In genomic region chr16:82470506-82471196, GRCh38 we compare ENCODE assay signal across 1 cellular context.
TF ChIP-seq lines count a peak whose summit lies in the region.

No MANE protein-coding gene starts in this region.

TF ChIP-seq in HepG2, 621 proteins besides CTCF, POLR2A, EP300 and RAD21 (continued from another document and continues in another):
- TF ChIP-seq, protein P1, sequence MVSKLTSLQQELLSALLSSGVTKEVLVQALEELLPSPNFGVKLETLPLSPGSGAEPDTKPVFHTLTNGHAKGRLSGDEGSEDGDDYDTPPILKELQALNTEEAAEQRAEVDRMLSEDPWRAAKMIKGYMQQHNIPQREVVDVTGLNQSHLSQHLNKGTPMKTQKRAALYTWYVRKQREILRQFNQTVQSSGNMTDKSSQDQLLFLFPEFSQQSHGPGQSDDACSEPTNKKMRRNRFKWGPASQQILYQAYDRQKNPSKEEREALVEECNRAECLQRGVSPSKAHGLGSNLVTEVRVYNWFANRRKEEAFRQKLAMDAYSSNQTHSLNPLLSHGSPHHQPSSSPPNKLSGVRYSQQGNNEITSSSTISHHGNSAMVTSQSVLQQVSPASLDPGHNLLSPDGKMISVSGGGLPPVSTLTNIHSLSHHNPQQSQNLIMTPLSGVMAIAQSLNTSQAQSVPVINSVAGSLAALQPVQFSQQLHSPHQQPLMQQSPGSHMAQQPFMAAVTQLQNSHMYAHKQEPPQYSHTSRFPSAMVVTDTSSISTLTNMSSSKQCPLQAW (CRISPR knock-in tag; IDR thresholded peaks at IDR 0.05) = no peak
- TF ChIP-seq ZNF615 (CRISPR knock-in tag; IDR thresholded peaks at IDR 0.05; ENCODE audit: borderline replicate concordance) (no peak), ZHX1 (CRISPR knock-in tag; IDR thresholded peaks at IDR 0.05; ENCODE audit: low read depth) (0 out of 2 replicates have a peak, but pooled peaks have one; percentile 28), ZNF674 (CRISPR knock-in tag; IDR thresholded peaks at IDR 0.05; ENCODE audit: low read depth) (no peak), KLF11 (CRISPR knock-in tag; IDR thresholded peaks at IDR 0.05) (no peak), MZF1 (CRISPR knock-in tag; IDR thresholded peaks at IDR 0.05; ENCODE audit: borderline replicate concordance) (no peak), ZNF672 (CRISPR knock-in tag; IDR thresholded peaks at IDR 0.05) (no peak), NFE2L2 (IDR thresholded peaks at IDR 0.05; ENCODE audit: low read length) (no peak), FOSL2 (CRISPR knock-in tag; IDR thresholded peaks at IDR 0.05) (peak; percentile 46), SOX6 (IDR thresholded peaks at IDR 0.05) (no peak), SOX6 (CRISPR knock-in tag; IDR thresholded peaks at IDR 0.05) (peak; percentile 60), ZNF24 (IDR thresholded peaks at IDR 0.05) (no peak), ZXDC (CRISPR knock-in tag; IDR thresholded peaks at IDR 0.05) (no peak), ERF (CRISPR knock-in tag; IDR thresholded peaks at IDR 0.05) (no peak), ZNF878 (CRISPR knock-in tag; IDR thresholded peaks at IDR 0.05) (no peak), PAX8 (CRISPR knock-in tag; IDR thresholded peaks at IDR 0.05; ENCODE audit: borderline replicate concordance) (no peak), ZNF766 (CRISPR knock-in tag; IDR thresholded peaks at IDR 0.05; ENCODE audit: borderline replicate concordance) (no peak), RNF2 (conservative IDR thresholded peaks at IDR 0.05; ENCODE audit: low read depth) (peak; percentile 44; the same call in 1 of the 2 replicates), TBX2 (CRISPR knock-in tag; IDR thresholded peaks at IDR 0.05; ENCODE audit: borderline replicate concordance) (peak; percentile 59; the same call in 1 of the 2 replicates), ZNF350 (CRISPR knock-in tag; IDR thresholded peaks at IDR 0.05; ENCODE audit: borderline replicate concordance, low read depth) (0 out of 2 replicates have a peak, but pooled peaks have one; percentile 20), FOXP1 (IDR thresholded peaks at IDR 0.05) (no peak), FOXP1 (CRISPR knock-in tag; IDR thresholded peaks at IDR 0.05) (0 out of 2 replicates have a peak, but pooled peaks have one; percentile 31), NR2C2 (CRISPR knock-in tag; IDR thresholded peaks at IDR 0.05; ENCODE audit: borderline replicate concordance) (peak; percentile 59; the same call in 1 of the 2 replicates), TRIM24 (CRISPR knock-in tag; IDR thresholded peaks at IDR 0.05) (no peak), ZNF3 (CRISPR knock-in tag; IDR thresholded peaks at IDR 0.05) (peak; percentile 68; the same call in 1 of the 2 replicates), RBAK (CRISPR knock-in tag; IDR thresholded peaks at IDR 0.05) (no peak), CBX5 (CRISPR knock-in tag; IDR thresholded peaks at IDR 0.05; ENCODE audit: borderline replicate concordance) (0 out of 2 replicates have a peak, but pooled peaks have one; percentile 53), KDM5A (IDR thresholded peaks at IDR 0.05; ENCODE audit: borderline replicate concordance, low read length) (no peak), SMARCE1 (IDR thresholded peaks at IDR 0.05; ENCODE audit: borderline replicate concordance) (no peak), GATAD1 (CRISPR knock-in tag; IDR thresholded peaks at IDR 0.05) (no peak), ZBTB4 (CRISPR knock-in tag; IDR thresholded peaks at IDR 0.05; ENCODE audit: borderline replicate concordance) (no peak), DBP (CRISPR knock-in tag; IDR thresholded peaks at IDR 0.05; ENCODE audit: not compliant biosample characterization) (no peak), HNF4A (CRISPR knock-in tag; IDR thresholded peaks at IDR 0.05) (peak; percentile 80), NCOA1 (CRISPR knock-in tag; IDR thresholded peaks at IDR 0.05) (no peak), ZNF225 (CRISPR knock-in tag; IDR thresholded peaks at IDR 0.05) (no peak), SCMH1 (CRISPR knock-in tag; IDR thresholded peaks at IDR 0.05; ENCODE audit: borderline replicate concordance) (no peak), RARA (CRISPR knock-in tag; IDR thresholded peaks at IDR 0.05) (peak; percentile 27; the same call in 1 of the 2 replicates), RNF219 (CRISPR knock-in tag; IDR thresholded peaks at IDR 0.05) (no peak), HOMEZ (CRISPR knock-in tag; IDR thresholded peaks at IDR 0.05; ENCODE audit: low read depth) (no peak), GATA4 (IDR thresholded peaks at IDR 0.05; ENCODE audit: borderline replicate concordance, low read depth) (no peak), ZFP36L1 (CRISPR knock-in tag; IDR thresholded peaks at IDR 0.05) (0 out of 2 replicates have a peak, but pooled peaks have one; percentile 27), ZNF737 (CRISPR knock-in tag; IDR thresholded peaks at IDR 0.05; ENCODE audit: borderline replicate concordance) (peak; percentile 49; the same call in 1 of the 2 replicates), IKZF1 (IDR thresholded peaks at IDR 0.05) (no peak), TBX3 (IDR thresholded peaks at IDR 0.05; ENCODE audit: borderline replicate concordance) (peak; percentile 34; the same call in 1 of the 2 replicates), GFI1 (CRISPR knock-in tag; IDR thresholded peaks at IDR 0.05; ENCODE audit: borderline replicate concordance) (peak; percentile 95)
- TF ChIP-seq, protein P2, sequence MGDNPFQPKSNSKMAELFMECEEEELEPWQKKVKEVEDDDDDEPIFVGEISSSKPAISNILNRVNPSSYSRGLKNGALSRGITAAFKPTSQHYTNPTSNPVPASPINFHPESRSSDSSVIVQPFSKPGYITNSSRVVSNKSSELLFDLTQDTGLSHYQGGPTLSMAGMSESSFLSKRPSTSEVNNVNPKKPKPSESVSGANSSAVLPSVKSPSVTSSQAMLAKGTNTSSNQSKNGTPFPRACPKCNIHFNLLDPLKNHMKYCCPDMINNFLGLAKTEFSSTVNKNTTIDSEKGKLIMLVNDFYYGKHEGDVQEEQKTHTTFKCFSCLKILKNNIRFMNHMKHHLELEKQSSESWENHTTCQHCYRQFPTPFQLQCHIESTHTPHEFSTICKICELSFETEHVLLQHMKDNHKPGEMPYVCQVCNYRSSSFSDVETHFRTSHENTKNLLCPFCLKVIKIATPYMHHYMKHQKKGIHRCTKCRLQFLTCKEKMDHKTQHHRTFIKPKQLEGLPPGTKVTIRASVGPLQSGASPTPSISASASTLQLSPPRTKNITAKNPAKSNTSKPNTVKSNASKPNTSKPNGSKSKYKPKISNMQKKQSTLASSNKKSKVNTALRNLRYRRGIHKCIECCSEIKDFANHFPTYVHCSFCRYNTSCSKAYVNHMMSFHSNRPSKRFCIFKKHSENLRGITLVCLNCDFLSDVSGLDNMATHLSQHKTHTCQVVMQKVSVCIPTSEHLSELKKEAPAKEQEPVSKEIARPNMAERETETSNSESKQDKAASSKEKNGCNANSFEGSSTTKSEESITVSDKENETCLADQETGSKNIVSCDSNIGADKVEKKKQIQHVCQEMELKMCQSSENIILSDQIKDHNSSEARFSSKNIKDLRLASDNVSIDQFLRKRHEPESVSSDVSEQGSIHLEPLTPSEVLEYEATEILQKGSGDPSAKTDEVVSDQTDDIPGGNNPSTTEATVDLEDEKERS (CRISPR knock-in tag; IDR thresholded peaks at IDR 0.05) = no peak
- TF ChIP-seq, protein P3, sequence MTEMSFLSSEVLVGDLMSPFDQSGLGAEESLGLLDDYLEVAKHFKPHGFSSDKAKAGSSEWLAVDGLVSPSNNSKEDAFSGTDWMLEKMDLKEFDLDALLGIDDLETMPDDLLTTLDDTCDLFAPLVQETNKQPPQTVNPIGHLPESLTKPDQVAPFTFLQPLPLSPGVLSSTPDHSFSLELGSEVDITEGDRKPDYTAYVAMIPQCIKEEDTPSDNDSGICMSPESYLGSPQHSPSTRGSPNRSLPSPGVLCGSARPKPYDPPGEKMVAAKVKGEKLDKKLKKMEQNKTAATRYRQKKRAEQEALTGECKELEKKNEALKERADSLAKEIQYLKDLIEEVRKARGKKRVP (CRISPR knock-in tag; IDR thresholded peaks at IDR 0.05) = peak in 1 of 2 experiments; percentile 96; a peak in 2 of 4 replicates
